In the genomic region with DNA sequence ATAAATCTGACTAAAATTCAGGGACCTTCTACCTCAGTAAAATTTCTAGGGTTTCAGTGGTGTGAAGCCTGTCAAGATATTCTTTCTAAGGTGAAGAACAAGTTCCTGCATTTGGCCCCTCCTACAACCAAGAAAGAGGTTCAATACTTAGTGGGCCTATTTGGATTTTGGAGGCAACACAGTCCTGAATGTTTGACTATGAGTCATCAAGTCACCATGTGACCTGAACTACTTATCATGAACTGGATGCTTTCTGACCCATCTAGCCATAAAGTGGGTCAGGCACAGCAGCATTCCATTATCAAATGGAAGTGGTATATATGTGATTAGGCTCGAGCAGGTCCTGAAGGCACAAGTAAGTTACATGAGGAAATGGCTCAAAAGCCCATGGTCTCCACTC, we compare ENCODE assay signal across 1 cellular context.
A peak's percentile ranks its signal among the peaks of the same experiment; 100 is the strongest.
TF ChIP-seq lines count a peak whose summit lies in the region.

No MANE protein-coding gene starts in this region.

TF ChIP-seq in IMR-90, 13 proteins besides CTCF, POLR2A, EP300 and RAD21 (continued from another document):
- TF ChIP-seq, protein P1, sequence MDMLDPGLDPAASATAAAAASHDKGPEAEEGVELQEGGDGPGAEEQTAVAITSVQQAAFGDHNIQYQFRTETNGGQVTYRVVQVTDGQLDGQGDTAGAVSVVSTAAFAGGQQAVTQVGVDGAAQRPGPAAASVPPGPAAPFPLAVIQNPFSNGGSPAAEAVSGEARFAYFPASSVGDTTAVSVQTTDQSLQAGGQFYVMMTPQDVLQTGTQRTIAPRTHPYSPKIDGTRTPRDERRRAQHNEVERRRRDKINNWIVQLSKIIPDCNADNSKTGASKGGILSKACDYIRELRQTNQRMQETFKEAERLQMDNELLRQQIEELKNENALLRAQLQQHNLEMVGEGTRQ (IDR thresholded peaks at IDR 0.05; ENCODE audit: low read depth, low read length) = peak; percentile 58
- TF ChIP-seq, protein P2, sequence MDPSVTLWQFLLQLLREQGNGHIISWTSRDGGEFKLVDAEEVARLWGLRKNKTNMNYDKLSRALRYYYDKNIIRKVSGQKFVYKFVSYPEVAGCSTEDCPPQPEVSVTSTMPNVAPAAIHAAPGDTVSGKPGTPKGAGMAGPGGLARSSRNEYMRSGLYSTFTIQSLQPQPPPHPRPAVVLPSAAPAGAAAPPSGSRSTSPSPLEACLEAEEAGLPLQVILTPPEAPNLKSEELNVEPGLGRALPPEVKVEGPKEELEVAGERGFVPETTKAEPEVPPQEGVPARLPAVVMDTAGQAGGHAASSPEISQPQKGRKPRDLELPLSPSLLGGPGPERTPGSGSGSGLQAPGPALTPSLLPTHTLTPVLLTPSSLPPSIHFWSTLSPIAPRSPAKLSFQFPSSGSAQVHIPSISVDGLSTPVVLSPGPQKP (IDR thresholded peaks at IDR 0.05; ENCODE audit: borderline replicate concordance, low read depth, low read length) = no peak
- no peak for TF ChIP-seq CHD1 (IDR thresholded peaks at IDR 0.05; ENCODE audit: low read depth, low read length)
TF ChIP-seq in IMR-90: peak in this region for 2.
